ENCODE assay signal across 4 cellular contexts in the genomic region with DNA sequence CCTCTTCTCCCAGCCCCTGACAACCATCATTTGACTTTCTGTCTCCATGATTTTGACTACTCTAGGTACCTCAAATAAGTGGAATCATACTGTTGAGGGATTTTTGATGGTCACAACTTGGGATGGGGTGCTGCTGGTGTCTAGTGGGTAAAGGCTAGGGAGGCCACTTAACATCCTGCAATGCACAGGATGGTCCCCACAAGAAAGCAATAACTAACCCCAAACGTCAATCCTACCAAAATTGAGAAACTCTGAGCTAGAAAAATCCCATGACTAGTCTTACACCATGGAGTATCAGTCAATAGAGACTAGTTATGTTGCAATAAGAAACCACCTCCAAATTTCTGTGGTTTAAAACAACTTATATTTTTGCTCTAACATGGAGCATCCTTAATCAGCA. TPM values are rescaled to one million over a fixed set of nuclear protein-coding genes. Genes with fewer than 3 reads are reported as not detected.
"Had no signal": no experiment of that assay in that cellular context is flagged by ENCODE, and none has a peak within 500 bp of the region (broad histone marks: within the 10 kb centered on the region; RNA-seq: fewer than 3 reads in every experiment).

No MANE protein-coding gene starts in this region.

RNA-seq across cellular contexts. Expression of a gene that starts 24.3 kb away (rescaled TPM):
- total RNA-seq: HepG2 had no signal

RNA-seq across cellular contexts. Expression of a gene that starts 29.5 kb away (rescaled TPM):
- total RNA-seq: HepG2, HT-29, HT1080, IMR-90 had no signal
